In genomic region chr15:64153480-64154367, GRCh38 we compare ENCODE assay signal across 8 cellular contexts. TPM values are rescaled to one million over a fixed set of nuclear protein-coding genes. Genes with fewer than 3 reads are reported as not detected.
DNase-seq lines count a peak whose midpoint lies in the region; ATAC-seq, FAIRE-seq and TF ChIP-seq lines count a peak whose summit lies in the region.

No MANE protein-coding gene starts in this region.

- H3K27ac ChIP-seq in adrenal gland = peak overlapping the region in 2 of 5 donors; percentile 6 to 52
- peak overlapping the region; percentile 79 for H3K27ac ChIP-seq in right cardiac atrium (ENCODE audit: low read length)
- no peak overlapping the region for H3K27ac ChIP-seq in rectal smooth muscle tissue (ENCODE audit: low read depth, low read length)

- H3K27me3 ChIP-seq in adrenal gland = no peaks in the 10 kb centered on the region
- no peaks in the 10 kb centered on the region for H3K27me3 ChIP-seq in right cardiac atrium (ENCODE audit: control insufficient read depth, insufficient read depth)
- H3K27me3 ChIP-seq in rectal smooth muscle tissue (ENCODE audit: control insufficient read depth, insufficient read depth, low read length) = peaks cover 8% of the 10 kb centered on the region

- FAIRE-seq in GM12892 (lab: Jason Lieb, UNC) = peak; percentile 89

- no peak for TF ChIP-seq POLR2A in GM12892 (IDR thresholded peaks at IDR 0.05; ENCODE audit: low read depth, low read length)
- no peak for TF ChIP-seq POLR2A in adrenal gland (IDR thresholded peaks at IDR 0.05)

- DNase-seq in GM12892 (ENCODE audit: insufficient read length) (peak; percentile 89), NCI-H1436 treated with DMSO at 0.1 percent for 48 hours (lab: John Stamatoyannopoulos, UW) (peak; percentile 77), T follicular helper cell (ENCODE audit: low read depth) (peak; percentile 84), adrenal gland (peak; percentile 90 to 95 (median 92)), right cardiac atrium (peak; percentile 91 to 96 (median 96)), cortex of kidney (lab: John Stamatoyannopoulos, UW) (no peak)

- 13 to 22% (median 18%) methylated on average over 9 to 12 of the region's 12 CpGs for WGBS in adrenal gland, 4 donors
- 16% methylated on average over 12 of the region's 12 CpGs for WGBS in right cardiac atrium

- H3K9me3 ChIP-seq in adrenal gland (replicated peaks in 1 of 3) (no peaks in the 10 kb centered on the region), right cardiac atrium (ENCODE audit: control insufficient read depth, low read length) (no peaks in the 10 kb centered on the region)

- H3K4me3 ChIP-seq in adrenal gland (no peak overlapping the region), right cardiac atrium (ENCODE audit: low read length) (peak overlapping the region; percentile 9), rectal smooth muscle tissue (ENCODE audit: low read length) (peak overlapping the region; percentile 25)

- TF ChIP-seq CTCF in adrenal gland (IDR thresholded peaks at IDR 0.05) = peak; percentile 93 to 98 (median 97)

- peaks cover 0 to 49% of the 10 kb centered on the region in 2 donors for H3K36me3 ChIP-seq in adrenal gland (replicated peaks in 1 of 2)
- H3K36me3 ChIP-seq in rectal smooth muscle tissue (ENCODE audit: control insufficient read depth, insufficient read depth, low read length) = peaks cover 29% of the 10 kb centered on the region

- ATAC-seq in HG02852 (IDR thresholded peaks at IDR 0.05; ENCODE audit: unreplicated experiment) = peak; percentile 57
- ATAC-seq in right cardiac atrium = peak; percentile 78 to 79

- H3K9ac ChIP-seq in rectal smooth muscle tissue (ENCODE audit: low read length) = no peak overlapping the region

- intact Hi-C loops in adrenal gland (cut with DNase I) (loop anchor here in 1 of 2 donors (5.0 kb wide), 1 partner anchor 51 kb away; no protein-coding TSS in a partner anchor), right cardiac atrium (cut with DNase I) (loop anchor here in 2 of 4 donors (5.0 kb wide), 2 partner anchors 56 to 61 kb away; partner anchors contain the start of genes CIAO2A (in 1 of the 2) and SNX1 (in 1 of the 2))

- H3K4me1 ChIP-seq in adrenal gland (replicated peaks in 1 of 2) (peaks cover 16 to 31% of the 10 kb centered on the region in 2 donors), right cardiac atrium (ENCODE audit: control insufficient read depth, insufficient read depth, low read length) (peaks cover 10% of the 10 kb centered on the region), rectal smooth muscle tissue (ENCODE audit: control insufficient read depth, insufficient read depth, low read length) (peaks cover 4% of the 10 kb centered on the region)

RNA-seq across cellular contexts. Expression of gene SNX22, which starts 2.2 kb away (rescaled TPM):
- 16.1 TPM for polyA plus RNA-seq in GM12892 (2012; ENCODE audit: missing spikeins)
- total RNA-seq in adrenal gland (1 to 10 TPM in 4 of 8 donors, under 1 TPM in 4; 0.35 to 2.5 (median 1.0) TPM), right cardiac atrium (100 to 1,000 TPM in 1 of 4 donors, 10 to 100 TPM in 3; 56.2 to 114 (median 62.6) TPM)
- polyA plus RNA-seq in adrenal gland (1 to 10 TPM in 2 of 3 donors, under 1 TPM in 1; 0.15 to 3.1 (median 2.3) TPM), right cardiac atrium (74.0 TPM)

RNA-seq across cellular contexts. Expression of gene PPIB, which starts 9.1 kb away (rescaled TPM):
- 312 TPM for polyA plus RNA-seq in GM12892 (2012; ENCODE audit: missing spikeins)
- 1,000 to 10,000 TPM in 1 of 8 donors, 100 to 1,000 TPM in 7; 313 to 2,941 (median 534) TPM for total RNA-seq in adrenal gland
- polyA plus RNA-seq in adrenal gland = 1,000 to 10,000 TPM in 1 of 3 donors, 100 to 1,000 TPM in 2; 611 to 1,206 (median 702) TPM
- 100 to 1,000 TPM; 131 to 263 (median 186) TPM for total RNA-seq in right cardiac atrium
- polyA plus RNA-seq in right cardiac atrium = 209 TPM

RNA-seq across cellular contexts. Expression of gene SNX1, which starts 57.9 kb away (rescaled TPM):
- 70.6 TPM for polyA plus RNA-seq in GM12892 (2012; ENCODE audit: missing spikeins)
- total RNA-seq in adrenal gland (100 to 1,000 TPM in 6 of 8 donors, 10 to 100 TPM in 2; 79.7 to 251 (median 145) TPM), right cardiac atrium (100 to 1,000 TPM in 3 of 4 donors, 10 to 100 TPM in 1; 99.2 to 149 (median 105) TPM)
- polyA plus RNA-seq in adrenal gland (100 to 1,000 TPM in 1 of 3 donors, 10 to 100 TPM in 2; 69.3 to 119 (median 78.1) TPM), right cardiac atrium (54.1 TPM)

Comparison
In these comparisons a context has a peak if more than half of its experiments do, and no peak if none do; other contexts are left out.
1. H3K4me3 ChIP-seq: peak in right cardiac atrium (single experiment) and rectal smooth muscle tissue (single experiment); none in adrenal gland (0 of 4).
2. RNA of gene SNX22, which starts 2.2 kb away (total RNA-seq): 56.2 to 114 TPM in right cardiac atrium; 0.35 to 2.5 TPM in adrenal gland; every median in the first group is over 10 times any median in the second.